ENCODE assay signal across 9 cellular contexts in the genomic region with DNA sequence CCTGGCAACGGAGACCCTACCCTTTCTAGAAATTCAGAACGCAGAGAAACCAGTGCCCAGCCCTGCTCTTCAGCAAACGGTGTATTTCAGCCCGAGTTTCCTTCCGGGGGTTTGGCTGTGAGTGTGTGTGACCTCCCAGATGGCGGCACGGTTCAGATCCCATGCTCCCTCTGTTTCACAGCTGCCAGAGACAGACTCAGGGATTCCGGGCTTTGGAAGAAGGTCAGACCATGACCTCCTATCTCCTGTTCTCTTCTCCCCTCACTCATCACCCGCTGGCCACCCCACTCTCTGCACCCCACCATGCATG.
A peak's percentile ranks its signal among the peaks of the same experiment; 100 is the strongest.
DNase-seq lines count a peak whose midpoint lies in the region; ATAC-seq and TF ChIP-seq lines count a peak whose summit lies in the region.
"Had no signal": no experiment of that assay in that cellular context is flagged by ENCODE, and none has a peak within 500 bp of the region (broad histone marks: within the 10 kb centered on the region; RNA-seq: fewer than 3 reads in every experiment).

No MANE protein-coding gene starts in this region.

- intact Hi-C loops in activated CD4-positive, alpha-beta T cell treated with anti-CD3 and anti-CD28 coated beads, Interleukin-2, amount 10 ng/mL, durations not matched to agents 24 days and 14 days (cut with micrococcal nuclease): no loop called here

- no peak for ATAC-seq in HG03025 (IDR thresholded peaks at IDR 0.05; ENCODE audit: low FRiP score, unreplicated experiment)
- no peak for ATAC-seq in HG03196 (IDR thresholded peaks at IDR 0.05; ENCODE audit: unreplicated experiment)

- H3K4me3 ChIP-seq in astrocyte of the cerebellum (ENCODE audit: low read depth, low read length) (peak overlapping the region; percentile 42), iPS-18c (ENCODE audit: insufficient read depth, low read depth, low read length) (peak overlapping the region; percentile 72), retinal pigment epithelial cell (ENCODE audit: low read length) (peak overlapping the region; percentile 38)

- H3K36me3 Mint-ChIP-seq in activated CD4-positive, alpha-beta T cell treated with anti-CD3 and anti-CD28 coated beads, Interleukin-2, amount 10 ng/mL, durations not matched to agents 24 days and 14 days (ENCODE audit: low read depth): no peaks in the 10 kb centered on the region

- H3K27me3 Mint-ChIP-seq in activated CD4-positive, alpha-beta T cell treated with anti-CD3 and anti-CD28 coated beads, Interleukin-2, amount 10 ng/mL, durations not matched to agents 24 days and 14 days: peaks cover 14% of the 10 kb centered on the region

- DNase-seq in EH (ENCODE audit: low read depth) (peak; percentile 4), astrocyte of the cerebellum (ENCODE audit: low read depth) (no peak), retinal pigment epithelial cell (ENCODE audit: low read depth) (no peak), A172 (ENCODE audit: low spot score) (no peak)
- no peak for DNase-seq in activated CD4-positive, alpha-beta T cell treated with anti-CD3 and anti-CD28 coated beads, Interleukin-2, amount 10 ng/mL, durations not matched to agents 24 days and 14 days
- DNase-seq: activated CD4-positive, alpha-beta T cell treated with anti-CD3 and anti-CD28 coated beads, Interleukin-2, amount 50 U/mL, for 4 hours had no signal

- H3K4me1 Mint-ChIP-seq in activated CD4-positive, alpha-beta T cell treated with anti-CD3 and anti-CD28 coated beads, Interleukin-2, amount 10 ng/mL, durations not matched to agents 24 days and 14 days: no peaks in the 10 kb centered on the region

- TF ChIP-seq CTCF in astrocyte of the cerebellum (IDR thresholded peaks at IDR 0.05; ENCODE audit: low read depth, low read length, missing control alignments) (no peak), retinal pigment epithelial cell (conservative IDR thresholded peaks at IDR 0.05; ENCODE audit: low read depth, low read length) (no peak)

- no peak overlapping the region for H3K4me3 Mint-ChIP-seq in activated CD4-positive, alpha-beta T cell treated with anti-CD3 and anti-CD28 coated beads, Interleukin-2, amount 10 ng/mL, durations not matched to agents 24 days and 14 days

- no peaks in the 10 kb centered on the region for H3K9me3 Mint-ChIP-seq in activated CD4-positive, alpha-beta T cell treated with anti-CD3 and anti-CD28 coated beads, Interleukin-2, amount 10 ng/mL, durations not matched to agents 24 days and 14 days

- no peaks in the 10 kb centered on the region for H3K9me3 ChIP-seq in iPS-18c (ENCODE audit: control insufficient read depth, insufficient read depth, low read length)

- H3K27ac Mint-ChIP-seq in activated CD4-positive, alpha-beta T cell treated with anti-CD3 and anti-CD28 coated beads, Interleukin-2, amount 10 ng/mL, durations not matched to agents 24 days and 14 days: no peak overlapping the region

- in situ Hi-C loops in astrocyte of the cerebellum (cut with HindIII; ENCODE audit: low sequenced_read_pairs): no loop called here
